Comparison of ENCODE assay signal across 13 cellular contexts in the genomic region with DNA sequence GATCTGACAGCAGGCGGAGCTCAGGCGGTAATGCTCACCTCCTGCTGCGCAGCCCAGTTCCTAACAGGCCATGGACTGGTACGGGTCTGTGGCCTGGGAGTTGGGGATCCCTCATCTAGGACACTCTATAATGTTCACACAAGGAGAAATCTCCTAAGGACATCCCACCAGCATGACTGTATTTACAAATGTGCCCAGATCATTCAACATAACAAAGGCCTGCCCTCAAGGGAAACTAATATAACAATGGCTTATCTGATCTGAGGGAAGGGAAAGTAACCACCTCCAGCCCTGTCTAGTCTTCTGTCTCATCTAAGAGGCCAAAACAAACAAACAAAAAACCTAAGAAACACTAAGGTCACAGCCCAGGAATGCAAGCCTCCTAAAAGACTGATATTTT.
DNase-seq lines count a peak whose midpoint lies in the region; ATAC-seq and TF ChIP-seq lines count a peak whose summit lies in the region.
"Had no signal": no experiment of that assay in that cellular context is flagged by ENCODE, and none has a peak within 500 bp of the region (broad histone marks: within the 10 kb centered on the region; RNA-seq: fewer than 3 reads in every experiment).

No MANE protein-coding gene starts in this region.

- peaks cover 0 to 1% of the 10 kb centered on the region in 2 donors for H3K4me1 ChIP-seq in gastrocnemius medialis

- DNase-seq in EH (ENCODE audit: low read depth) (peak; percentile 63), LNCaP clone FGC (ENCODE audit: low read depth) (peak; percentile 18), cardiac fibroblast (ENCODE audit: low read depth in 2 of 2) (peak; percentile 27 to 90), kidney glomerular epithelial cell (lab: John Stamatoyannopoulos, UW) (peak; percentile 57), gastrocnemius medialis (no peak)
- DNase-seq in activated T-cell treated with anti-CD3 and anti-CD28 coated beads, Interleukin-2, amount 50 U/mL, for 24 hours = no peak
- DNase-seq: amniotic stem cell; NCI-H524; Right ventricle myocardium superior; stimulated activated naive CD8-positive, alpha-beta T cell treated with anti-CD3 and anti-CD28 coated beads, Interleukin-15, amount 100 ng/mL, for 72 hours had no signal

- no peaks in the 10 kb centered on the region for H3K9me3 ChIP-seq in gastrocnemius medialis

- no peak overlapping the region for H3K4me3 Mint-ChIP-seq in activated T-cell treated with anti-CD3 and anti-CD28 coated beads, Interleukin-2, amount 50 U/mL, for 24 hours
- H3K4me3 Mint-ChIP-seq: B cell; stimulated activated naive CD8-positive, alpha-beta T cell treated with anti-CD3 and anti-CD28 coated beads, Interleukin-15, amount 100 ng/mL, for 72 hours had no signal

- no peaks in the 10 kb centered on the region for H3K27me3 ChIP-seq in gastrocnemius medialis

- H3K27ac Mint-ChIP-seq in activated T-cell treated with anti-CD3 and anti-CD28 coated beads, Interleukin-2, amount 50 U/mL, for 24 hours = no peak overlapping the region
- H3K27ac Mint-ChIP-seq: B cell had no signal

- H3K9me3 Mint-ChIP-seq in activated T-cell treated with anti-CD3 and anti-CD28 coated beads, Interleukin-2, amount 50 U/mL, for 24 hours = no peaks in the 10 kb centered on the region

- H3K36me3 ChIP-seq in gastrocnemius medialis = no peaks in the 10 kb centered on the region

- intact Hi-C loops in gastrocnemius medialis (cut with DNase I; ENCODE audit: low total_unique reads) = no loop called here

- no peak for ATAC-seq in GM18505 (IDR thresholded peaks at IDR 0.05; ENCODE audit: unreplicated experiment)
- no peak for ATAC-seq in GM18517 (IDR thresholded peaks at IDR 0.05; ENCODE audit: unreplicated experiment)
- no peak for ATAC-seq in gastrocnemius medialis
- ATAC-seq: stimulated activated naive CD8-positive, alpha-beta T cell treated with anti-CD3 and anti-CD28 coated beads, Interleukin-15, amount 100 ng/mL, for 72 hours had no signal

- no peak overlapping the region for H3K27ac ChIP-seq in gastrocnemius medialis

- TF ChIP-seq POLR2A in GM18505 (IDR thresholded peaks at IDR 0.05; ENCODE audit: borderline replicate concordance, extremely low read depth, insufficient read depth, insufficient read length) = no peak
- TF ChIP-seq POLR2A in gastrocnemius medialis (IDR thresholded peaks at IDR 0.05) = no peak

- no peak overlapping the region for H3K4me3 ChIP-seq in LNCaP clone FGC (ENCODE audit: low read depth, low read length)
- H3K4me3 ChIP-seq in cardiac fibroblast (replicated peaks in 1 of 2; ENCODE audit: low read depth in 2 of 2, low read length in 2 of 2) = no peak overlapping the region
- H3K4me3 ChIP-seq in gastrocnemius medialis = no peak overlapping the region

- no peak for TF ChIP-seq CTCF in LNCaP clone FGC (IDR thresholded peaks at IDR 0.05; ENCODE audit: control insufficient read depth, extremely low read depth, insufficient read depth)
- no peak for TF ChIP-seq CTCF in cardiac fibroblast (IDR thresholded peaks at IDR 0.05; ENCODE audit: low read depth, low read length)
- no peak for TF ChIP-seq CTCF in gastrocnemius medialis (IDR thresholded peaks at IDR 0.05 in 4 of 5, conservative IDR thresholded peaks at IDR 0.05 in 1 of 5)

- in situ Hi-C loops in gastrocnemius medialis (cut with MboI; ENCODE audit: low sequenced_read_pairs in 4 of 4) = no loop called here

- H3K36me3 Mint-ChIP-seq in activated T-cell treated with anti-CD3 and anti-CD28 coated beads, Interleukin-2, amount 50 U/mL, for 24 hours (ENCODE audit: low read depth) = peaks cover 55% of the 10 kb centered on the region

- peaks cover 18% of the 10 kb centered on the region for H3K4me1 Mint-ChIP-seq in activated T-cell treated with anti-CD3 and anti-CD28 coated beads, Interleukin-2, amount 50 U/mL, for 24 hours (ENCODE audit: low read depth)

- H3K27me3 Mint-ChIP-seq in activated T-cell treated with anti-CD3 and anti-CD28 coated beads, Interleukin-2, amount 50 U/mL, for 24 hours = no peaks in the 10 kb centered on the region
- H3K27me3 Mint-ChIP-seq: B cell; stimulated activated naive CD8-positive, alpha-beta T cell treated with anti-CD3 and anti-CD28 coated beads, Interleukin-15, amount 100 ng/mL, for 72 hours had no signal

Comparison
In these comparisons a context has a peak if more than half of its experiments do, and no peak if none do; other contexts are left out.
1. DNase-seq: peak in EH (single experiment), LNCaP clone FGC (single experiment), cardiac fibroblast (2 of 2) and kidney glomerular epithelial cell (single experiment); none in activated T-cell treated with anti-CD3 and anti-CD28 coated beads, Interleukin-2, amount 50 U/mL, for 24 hours (single experiment) and gastrocnemius medialis (0 of 2).